In genomic region chr3:169496402-169496801, GRCh38 we compare ENCODE assay signal across 23 cellular contexts.
DNase-seq lines count a peak whose midpoint lies in the region; ATAC-seq, FAIRE-seq and TF ChIP-seq lines count a peak whose summit lies in the region.
"Had no signal": no experiment of that assay in that cellular context is flagged by ENCODE, and none has a peak within 500 bp of the region (broad histone marks: within the 10 kb centered on the region; RNA-seq: fewer than 3 reads in every experiment).

No MANE protein-coding gene starts in this region.

- TF ChIP-seq CTCF in liver (IDR thresholded peaks at IDR 0.05; ENCODE audit: low read depth, low read length, missing input control) (no peak), HepG2 (CRISPR knock-in tag; IDR thresholded peaks at IDR 0.05) (no peak), WTC11 (IDR thresholded peaks at IDR 0.05) (no peak), endothelial cell of umbilical vein (IDR thresholded peaks at IDR 0.05; ENCODE audit: extremely low read depth in 1 of 2, insufficient read depth in 1 of 2, low read depth in 1 of 2, low read length in 2 of 2) (no peak), omental fat pad (IDR thresholded peaks at IDR 0.05) (no peak)

- no peaks in the 10 kb centered on the region for H3K9me3 ChIP-seq in liver (ENCODE audit: control insufficient read depth in 4 of 4, low read length in 3 of 4)
- H3K9me3 ChIP-seq in HepG2 (ENCODE audit: low read length), result no peaks in the 10 kb centered on the region
- no peaks in the 10 kb centered on the region for H3K9me3 ChIP-seq in endothelial cell of umbilical vein (replicated peaks; ENCODE audit: control insufficient read depth, insufficient read depth, low read length)
- H3K9me3 ChIP-seq: A549; BLaER1 treated with 17β-estradiol and CSF1 and Interleukin-3, amounts not matched to agents 10 nM and 100 nM; Caco-2 had no signal

- H3K9me3 Mint-ChIP-seq in WTC11, result no peaks in the 10 kb centered on the region
- no peaks in the 10 kb centered on the region for H3K9me3 Mint-ChIP-seq in natural killer cell treated with Interleukin-12 subunit alpha and Interleukin-12 subunit beta and Interleukin-15 and Interleukin-18, amount 100 ng/mL, for 72 hours
- H3K9me3 Mint-ChIP-seq: CD4-positive, alpha-beta T cell; CD8-positive, alpha-beta T cell had no signal

- ATAC-seq in HepG2, result no peak
- ATAC-seq in WTC11, result 0 out of 2 replicates have a peak, but pooled peaks have one; percentile 20
- no peak for ATAC-seq in natural killer cell treated with Interleukin-12 subunit alpha and Interleukin-12 subunit beta and Interleukin-15 and Interleukin-18, amount 100 ng/mL, for 72 hours
- no peak for ATAC-seq in omental fat pad (ENCODE audit: low FRiP score)
- ATAC-seq: A549; CD8-positive, alpha-beta T cell had no signal

- H3K9ac ChIP-seq in liver (ENCODE audit: low read depth in 1 of 2, low read length in 2 of 2) (no peak overlapping the region), HepG2 (ENCODE audit: insufficient read depth, low read depth, low read length) (no peak overlapping the region), endothelial cell of umbilical vein (replicated peaks; ENCODE audit: extremely low read depth, insufficient read depth, low read length) (peak overlapping the region; percentile 28)
- H3K9ac ChIP-seq: BLaER1 treated with 17β-estradiol and CSF1 and Interleukin-3, amounts not matched to agents 10 nM and 100 nM had no signal

- DNase-seq in HepG2 (ENCODE audit: low spot score), result no peak
- no peak for DNase-seq in WTC11 (ENCODE audit: low spot score)
- peak; percentile 87 for DNase-seq in endothelial cell of umbilical vein (ENCODE audit: low read depth, low spot score)
- DNase-seq in natural killer cell treated with Interleukin-12 subunit alpha and Interleukin-12 subunit beta and Interleukin-15 and Interleukin-18, amount 100 ng/mL, for 72 hours (ENCODE audit: low spot score), result no peak
- DNase-seq in omental fat pad (ENCODE audit: low spot score), result no peak
- DNase-seq in NCI-H1436 (lab: John Stamatoyannopoulos, UW), result no peak
- DNase-seq: AML-193; Caco-2; Calu3; CD4-positive, alpha-beta T cell; CD8-positive, alpha-beta T cell; DMS79 treated with DMSO at 0.1 percent for 48 hours; GF-D8 had no signal

- 64% methylated on average over 4 of the region's 4 CpGs for WGBS in liver
- 29% methylated on average over 4 of the region's 4 CpGs for WGBS in HepG2 (ENCODE audit: low lambda C conversion rate)

- H3K27me3 ChIP-seq in liver (ENCODE audit: control insufficient read depth in 4 of 4, insufficient read depth in 4 of 4, low read length in 3 of 4) (no peaks in the 10 kb centered on the region), HepG2 (ENCODE audit: control insufficient read depth in 1 of 2, insufficient read depth in 2 of 2, low read length in 2 of 2) (no peaks in the 10 kb centered on the region), endothelial cell of umbilical vein (ENCODE audit: control insufficient read depth in 2 of 2, insufficient read depth in 2 of 2, low read length in 2 of 2) (no peaks in the 10 kb centered on the region)
- H3K27me3 ChIP-seq: BLaER1 treated with 17β-estradiol and CSF1 and Interleukin-3, amounts not matched to agents 10 nM and 100 nM had no signal

- H3K4me2 ChIP-seq in HepG2 (ENCODE audit: low read depth, low read length), result no peak overlapping the region
- peak overlapping the region; percentile 88 for H3K4me2 ChIP-seq in endothelial cell of umbilical vein (ENCODE audit: insufficient read depth, low read length)
- H3K4me2 ChIP-seq: A549; BLaER1 treated with 17β-estradiol and CSF1 and Interleukin-3, amounts not matched to agents 10 nM and 100 nM had no signal

- TF ChIP-seq POLR2A in HepG2 (IDR thresholded peaks at IDR 0.05; ENCODE audit: insufficient read depth in 1 of 2, low read depth in 2 of 2, low read length in 2 of 2) (no peak), endothelial cell of umbilical vein (IDR thresholded peaks at IDR 0.05; ENCODE audit: low read depth, low read length) (peak; percentile 55)

- TF ChIP-seq EP300 in HepG2 (IDR thresholded peaks at IDR 0.05; ENCODE audit: low read depth in 2 of 2, low read length in 2 of 2), result no peak
- no peak for TF ChIP-seq EP300 in HepG2 (CRISPR knock-in tag; IDR thresholded peaks at IDR 0.05; ENCODE audit: borderline replicate concordance)

- H3K4me3 Mint-ChIP-seq in WTC11, result no peak overlapping the region
- H3K4me3 Mint-ChIP-seq in natural killer cell treated with Interleukin-12 subunit alpha and Interleukin-12 subunit beta and Interleukin-15 and Interleukin-18, amount 100 ng/mL, for 72 hours, result no peak overlapping the region
- H3K4me3 Mint-ChIP-seq: B cell; CD4-positive, alpha-beta T cell; CD8-positive, alpha-beta T cell had no signal

- H3K9me1 ChIP-seq in endothelial cell of umbilical vein (replicated peaks; ENCODE audit: control insufficient read depth, extremely low read depth, insufficient read depth, low read length), result no peaks in the 10 kb centered on the region

- FAIRE-seq in HepG2 (lab: Jason Lieb, UNC) (no peak), endothelial cell of umbilical vein (lab: Jason Lieb, UNC) (peak; percentile 82)
- FAIRE-seq: A549, D721Med, G401.6, GM12891, GM19239 had no signal

- no peaks in the 10 kb centered on the region for H3K36me3 ChIP-seq in liver (ENCODE audit: control insufficient read depth in 4 of 4, insufficient read depth in 3 of 4, low read depth in 1 of 4, low read length in 3 of 4)
- no peaks in the 10 kb centered on the region for H3K36me3 ChIP-seq in HepG2 (replicated peaks in 1 of 2; ENCODE audit: control insufficient read depth in 1 of 2, insufficient read depth in 2 of 2, low read length in 2 of 2)
- H3K36me3 ChIP-seq in endothelial cell of umbilical vein (ENCODE audit: control insufficient read depth in 2 of 2, extremely low read depth in 1 of 2, insufficient read depth in 2 of 2, low read length in 2 of 2), result no peaks in the 10 kb centered on the region
- H3K36me3 ChIP-seq: BLaER1 treated with 17β-estradiol and CSF1 and Interleukin-3, amounts not matched to agents 10 nM and 100 nM had no signal

- in situ Hi-C loops in HepG2 (cut with HindIII; ENCODE audit: extremely low pct_ligation_motif_present, low pct_unique_long_range_greater_than_20kb), result no loop called here

- no peak for TF ChIP-seq RAD21 in liver (IDR thresholded peaks at IDR 0.05)
- TF ChIP-seq RAD21 in HepG2 (CRISPR knock-in tag; IDR thresholded peaks at IDR 0.05), result no peak

- POLR2A ChIA-PET in HepG2 (lab: Yijun Ruan, JAX) (no interaction called here), WTC11 (lab: Charles Lee) (no interaction called here), endothelial cell of umbilical vein (lab: Charles Lee) (interaction anchor here (0.6 kb wide), 1 partner anchor 106 kb away, joined by 4 read pairs; no protein-coding TSS in a partner anchor)

- intact Hi-C loops in HepG2 (cut with micrococcal nuclease; ENCODE audit: unreplicated experiment) (no loop called here), endothelial cell of umbilical vein (cut with micrococcal nuclease) (loop anchor here (2.0 to 5.0 kb wide), 4 partner anchors 46 to 254 kb away; no protein-coding TSS in a partner anchor)

- dilution Hi-C loops in endothelial cell of umbilical vein (cut with MboI; ENCODE audit: extremely low pct_ligation_motif_present, low sequenced_read_pairs), result no loop called here

- BruUV-seq in HepG2 (replicated peaks; lab: Mats Ljungman, UMichigan), result no TSS peak
- no TSS peak for BruUV-seq in endothelial cell of umbilical vein (replicated peaks; lab: Mats Ljungman, UMichigan)

- no peaks in the 10 kb centered on the region for H3K27me3 Mint-ChIP-seq in WTC11 (ENCODE audit: low read depth)
- H3K27me3 Mint-ChIP-seq in natural killer cell treated with Interleukin-12 subunit alpha and Interleukin-12 subunit beta and Interleukin-15 and Interleukin-18, amount 100 ng/mL, for 72 hours, result no peaks in the 10 kb centered on the region
- H3K27me3 Mint-ChIP-seq: B cell; CD4-positive, alpha-beta T cell had no signal

- no peaks in the 10 kb centered on the region for H3K36me3 Mint-ChIP-seq in WTC11
- H3K36me3 Mint-ChIP-seq in natural killer cell treated with Interleukin-12 subunit alpha and Interleukin-12 subunit beta and Interleukin-15 and Interleukin-18, amount 100 ng/mL, for 72 hours, result no peaks in the 10 kb centered on the region
- H3K36me3 Mint-ChIP-seq: CD8-positive, alpha-beta T cell had no signal

- H3K4me3 ChIP-seq in liver (ENCODE audit: low read depth in 1 of 3, low read length in 3 of 3), result no peak overlapping the region
- H3K4me3 ChIP-seq in HepG2 (replicated peaks in 1 of 3; ENCODE audit: insufficient read depth in 1 of 3, low read depth in 2 of 3, low read length in 3 of 3), result no peak overlapping the region
- H3K4me3 ChIP-seq in endothelial cell of umbilical vein (replicated peaks in 1 of 3; ENCODE audit: insufficient read depth in 1 of 3, low read depth in 1 of 3, low read length in 3 of 3), result peak overlapping the region in 1 of 3 experiments; percentile 11
- H3K4me3 ChIP-seq: A549; BLaER1 treated with 17β-estradiol and CSF1 and Interleukin-3, amounts not matched to agents 10 nM and 100 nM had no signal

- no peak overlapping the region for H3K27ac ChIP-seq in liver (ENCODE audit: low read depth in 1 of 2, low read length in 2 of 2)
- H3K27ac ChIP-seq in HepG2 (ENCODE audit: extremely low read length, insufficient read depth, low read length), result no peak overlapping the region
- H3K27ac ChIP-seq in endothelial cell of umbilical vein (ENCODE audit: insufficient read depth, low read depth, low read length), result peak overlapping the region; percentile 100
- H3K27ac ChIP-seq: 22Rv1; A549; BLaER1 treated with 17β-estradiol and CSF1 and Interleukin-3, amounts not matched to agents 10 nM and 100 nM; C4-2B had no signal

- CTCF ChIA-PET in HepG2 (lab: Yijun Ruan, JAX; ENCODE audit: low intra/inter-chr PET ratio, low total read pairs), result no interaction called here
- CTCF ChIA-PET in WTC11 (lab: Charles Lee), result no interaction called here
- CTCF ChIA-PET in endothelial cell of umbilical vein (lab: Charles Lee), result interaction anchor here (1.3 to 2.8 kb wide), 5 partner anchors 12 to 166 kb away, joined by 5 to 16 read pairs (median 8); no protein-coding TSS in a partner anchor

- H4K20me1 ChIP-seq in HepG2 (ENCODE audit: insufficient read depth, low read length), result no peaks in the 10 kb centered on the region
- H4K20me1 ChIP-seq in endothelial cell of umbilical vein (replicated peaks; ENCODE audit: control insufficient read depth, extremely low read depth, insufficient read depth, low read length), result no peaks in the 10 kb centered on the region
- H4K20me1 ChIP-seq: BLaER1 treated with 17β-estradiol and CSF1 and Interleukin-3, amounts not matched to agents 10 nM and 100 nM had no signal

- H3K27ac Mint-ChIP-seq in WTC11, result no peak overlapping the region
- no peak overlapping the region for H3K27ac Mint-ChIP-seq in natural killer cell treated with Interleukin-12 subunit alpha and Interleukin-12 subunit beta and Interleukin-15 and Interleukin-18, amount 100 ng/mL, for 72 hours
- H3K27ac Mint-ChIP-seq: B cell; CD4-positive, alpha-beta T cell; CD8-positive, alpha-beta T cell had no signal

- no peaks in the 10 kb centered on the region for H3K79me2 ChIP-seq in HepG2 (ENCODE audit: insufficient read depth, low read length)
- peaks cover 12% of the 10 kb centered on the region for H3K79me2 ChIP-seq in endothelial cell of umbilical vein (ENCODE audit: control insufficient read depth, insufficient read depth, low read length)

- H2AFZ ChIP-seq in HepG2 (ENCODE audit: low read length) (no peak overlapping the region), endothelial cell of umbilical vein (ENCODE audit: low read depth, low read length) (peak overlapping the region; percentile 20)

- H3K4me1 ChIP-seq in liver (ENCODE audit: control insufficient read depth in 4 of 4, insufficient read depth in 4 of 4, low read length in 3 of 4) (no peaks in the 10 kb centered on the region), HepG2 (ENCODE audit: insufficient read depth, low read length) (no peaks in the 10 kb centered on the region), endothelial cell of umbilical vein (ENCODE audit: control insufficient read depth, extremely low read depth, insufficient read depth, low read length) (peaks cover 64% of the 10 kb centered on the region)
- H3K4me1 ChIP-seq: A549; BLaER1 treated with 17β-estradiol and CSF1 and Interleukin-3, amounts not matched to agents 10 nM and 100 nM had no signal

- H3K4me1 Mint-ChIP-seq in WTC11, result peaks cover 13% of the 10 kb centered on the region
- H3K4me1 Mint-ChIP-seq in natural killer cell treated with Interleukin-12 subunit alpha and Interleukin-12 subunit beta and Interleukin-15 and Interleukin-18, amount 100 ng/mL, for 72 hours (ENCODE audit: low read depth in 2 of 2), result no peaks in the 10 kb centered on the region
- H3K4me1 Mint-ChIP-seq: B cell had no signal
